ENCODE assay signal across 17 cellular contexts in the genomic region with DNA sequence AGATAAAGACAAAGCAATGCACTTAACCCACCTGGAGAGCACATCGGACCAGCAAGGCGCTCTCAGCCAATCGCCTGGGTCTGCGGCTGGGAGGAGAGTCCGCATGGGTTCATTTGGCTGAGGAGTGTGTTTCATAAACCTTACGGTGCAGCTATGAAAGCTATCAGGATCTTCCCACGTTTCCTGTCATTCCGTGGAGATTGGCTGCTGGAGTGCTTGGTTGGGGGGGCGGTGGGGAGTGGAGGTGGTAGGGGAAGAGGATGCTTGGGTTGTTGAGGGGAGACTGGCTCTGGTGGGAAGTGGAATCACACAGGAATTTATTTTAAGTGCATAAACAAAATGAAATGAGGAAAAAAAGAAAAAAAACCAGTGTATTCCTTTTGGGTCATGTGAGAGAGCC.
"Had no signal": no experiment of that assay in that cellular context is flagged by ENCODE, and none has a peak within 500 bp of the region (broad histone marks: within the 10 kb centered on the region; RNA-seq: fewer than 3 reads in every experiment).

No MANE protein-coding gene starts in this region.

- H3K27me3 ChIP-seq: left lung had no signal

- H3K4me3 ChIP-seq: esophagus muscularis mucosa, left lung, lung, prostate gland, stomach had no signal

- ATAC-seq: effector memory CD8-positive, alpha-beta T cell; left lung; natural killer cell treated with Interleukin-12 subunit alpha and Interleukin-12 subunit beta and Interleukin-15 and Interleukin-18, amount 100 ng/mL, for 72 hours had no signal

- H3K9me3 ChIP-seq: esophagus muscularis mucosa, left lung, prostate gland, stomach had no signal

- H3K36me3 ChIP-seq: esophagus muscularis mucosa, left lung, prostate gland, stomach had no signal

- DNase-seq: effector memory CD8-positive, alpha-beta T cell; islet precursor cell; left lung; mesenchymal stem cell; midbrain; small intestine; stimulated activated CD4-positive, alpha-beta T cell treated with anti-CD3 and anti-CD28 coated beads, Interleukin-12 subunit alpha, Interleukin-12 subunit beta, amount 100 ng/mL, for 4 hours; stimulated activated naive CD4-positive, alpha-beta T cell; stomach; substantia nigra; trophoblast cell had no signal

- H3K27ac ChIP-seq: epithelial cell of prostate, esophagus muscularis mucosa, left lung, parathyroid adenoma, prostate gland, stomach had no signal

- H3K4me1 ChIP-seq: left lung, parathyroid adenoma, prostate gland, stomach had no signal
